8 cellular contexts compared by ENCODE assay signal in genomic region chr1:39098569-39099250, GRCh38.
A peak's percentile ranks its signal among the peaks of the same experiment; 100 is the strongest.
DNase-seq lines count a peak whose midpoint lies in the region; ATAC-seq, FAIRE-seq and TF ChIP-seq lines count a peak whose summit lies in the region.

No MANE protein-coding gene starts in this region.

- H2AFZ ChIP-seq in GM23248 (peak overlapping the region; percentile 67), mammary epithelial cell (ENCODE audit: low read depth, low read length) (peak overlapping the region; percentile 29)

- TF ChIP-seq CTCF in WERI-Rb-1 (IDR thresholded peaks at IDR 0.05; ENCODE audit: low read depth, low read length) (peak; percentile 77), mammary epithelial cell (conservative IDR thresholded peaks at IDR 0.05 in 1 of 2, IDR thresholded peaks at IDR 0.05 in 1 of 2; ENCODE audit: extremely low read depth in 1 of 2, insufficient read depth in 1 of 2, low read depth in 1 of 2, low read length in 2 of 2) (peak; percentile 82 to 86)

- in situ Hi-C loops in GM23248 (cut with MboI) (loop anchor here (25.0 kb wide), 1 partner anchor 439 kb away; no protein-coding TSS in a partner anchor), mammary epithelial cell (cut with MboI; ENCODE audit: low sequenced_read_pairs in 2 of 2) (loop anchor here (10.0 to 25.0 kb wide), 3 partner anchors 436 to 564 kb away; partner anchors contain the start of gene NT5C1A (in 1 of the 2))

- dilution Hi-C loops in mammary epithelial cell (cut with HindIII; ENCODE audit: low sequenced_read_pairs): loop anchor here (5.0 to 25.0 kb wide), 3 partner anchors 51 to 439 kb away; no protein-coding TSS in a partner anchor

- intact Hi-C loops in mammary epithelial cell (cut with micrococcal nuclease): loop anchor here (1.0 to 2.0 kb wide), 7 partner anchors 160 to 622 kb away; no protein-coding TSS in a partner anchor

- no peaks in the 10 kb centered on the region for H3K36me3 ChIP-seq in GM23248 (ENCODE audit: low read depth)
- no peaks in the 10 kb centered on the region for H3K36me3 ChIP-seq in WERI-Rb-1
- no peaks in the 10 kb centered on the region for H3K36me3 ChIP-seq in mammary epithelial cell (ENCODE audit: insufficient read depth, low read length)

- H3K9me3 ChIP-seq in GM23248 (ENCODE audit: low read depth): no peaks in the 10 kb centered on the region
- H3K9me3 ChIP-seq in WERI-Rb-1 (ENCODE audit: severe bottlenecking): no peaks in the 10 kb centered on the region
- no peaks in the 10 kb centered on the region for H3K9me3 ChIP-seq in mammary epithelial cell (replicated peaks; ENCODE audit: insufficient read depth, low read length)

- H3K4me2 ChIP-seq in GM23248 (ENCODE audit: unreplicated experiment) (peak overlapping the region; percentile 35), mammary epithelial cell (ENCODE audit: insufficient read depth, low read depth, low read length) (no peak overlapping the region)

- no peaks in the 10 kb centered on the region for H3K9me2 ChIP-seq in GM23248 (ENCODE audit: insufficient read depth)

- FAIRE-seq in islet of Langerhans (lab: Jason Lieb, UNC): peak; percentile 17

- H3K27ac ChIP-seq in GM23248 (peak overlapping the region; percentile 15; the same call in 1 of the 2 replicates), WERI-Rb-1 (no peak overlapping the region), mammary epithelial cell (ENCODE audit: insufficient read depth, low read depth, low read length) (peak overlapping the region; percentile 24)

- no peaks in the 10 kb centered on the region for H4K20me1 ChIP-seq in GM23248 (ENCODE audit: insufficient read depth)
- no peaks in the 10 kb centered on the region for H4K20me1 ChIP-seq in mammary epithelial cell (ENCODE audit: insufficient read depth, low read length)

- peaks cover 18% of the 10 kb centered on the region for H3K4me1 ChIP-seq in GM23248 (ENCODE audit: insufficient read depth)
- H3K4me1 ChIP-seq in mammary epithelial cell (ENCODE audit: insufficient read depth, low read length): peaks cover 20% of the 10 kb centered on the region

- no peak for ATAC-seq in GM21381 (IDR thresholded peaks at IDR 0.05; ENCODE audit: unreplicated experiment)

- peak; percentile 95 for DNase-seq in AG08396 (ENCODE audit: low spot score)
- DNase-seq in GM23248: peak; percentile 97
- DNase-seq in NCI-H2196 treated with DMSO at 0.1 percent for 48 hours (lab: John Stamatoyannopoulos, UW; ENCODE audit: unreplicated experiment): peak; percentile 97
- DNase-seq in WERI-Rb-1: peak; percentile 69
- peak; percentile 88 for DNase-seq in mammary epithelial cell
- peak; percentile 66 for DNase-seq in stimulated activated CD4-positive, alpha-beta T cell treated with anti-CD3 and anti-CD28 coated beads, Interleukin-15, amount 100 ng/mL, for 24 hours

- 12 to 17% methylated on average over 5 of the region's 5 CpGs for WGBS in GM23248 (ENCODE audit: low coverage in 1 of 2, low lambda C conversion rate in 2 of 2, missing lambda C conversion rate in 2 of 2), 2 experiments
- WGBS in mammary epithelial cell (ENCODE audit: low coverage, missing lambda C conversion rate): 3% methylated on average over 4 of the region's 5 CpGs

- H3K27me3 ChIP-seq in GM23248 (replicated peaks; ENCODE audit: insufficient read depth) (no peaks in the 10 kb centered on the region), WERI-Rb-1 (ENCODE audit: insufficient read depth, low read depth, severe bottlenecking) (no peaks in the 10 kb centered on the region), mammary epithelial cell (ENCODE audit: insufficient read depth, low read length) (no peaks in the 10 kb centered on the region)

- H3K4me3 ChIP-seq in GM23248 (no peak overlapping the region), WERI-Rb-1 (ENCODE audit: low read depth, low read length) (no peak overlapping the region), mammary epithelial cell (replicated peaks in 1 of 3; ENCODE audit: insufficient read depth in 1 of 3, low read depth in 2 of 3, low read length in 3 of 3) (no peak overlapping the region)

- peaks cover 11% of the 10 kb centered on the region for H3F3A ChIP-seq in GM23248 (ENCODE audit: insufficient read depth)

- H3K79me2 ChIP-seq in GM23248 (ENCODE audit: insufficient read depth): no peaks in the 10 kb centered on the region
- H3K79me2 ChIP-seq in mammary epithelial cell (ENCODE audit: insufficient read depth, low read length): no peaks in the 10 kb centered on the region

- H3K9ac ChIP-seq in GM23248 (peak overlapping the region; percentile 58), mammary epithelial cell (ENCODE audit: insufficient read depth, low read length) (peak overlapping the region; percentile 20)

- no TSS peak for BruUV-seq in mammary epithelial cell (replicated peaks; lab: Mats Ljungman, UMichigan)

- CTCF ChIA-PET in mammary epithelial cell (lab: Charles Lee; ENCODE audit: low non-redundant PET): interaction anchor here (0.6 to 1.2 kb wide), 5 partner anchors 68 to 622 kb away, joined by 3 to 7 read pairs (median 3); no protein-coding TSS in a partner anchor
